Comparison of ENCODE assay signal across 1 cellular context in genomic region chr16:1857433-1858097, GRCh38.
TF ChIP-seq lines count a peak whose summit lies in the region.

No MANE protein-coding gene starts in this region.

TF ChIP-seq in HEK293, 187 proteins besides CTCF, POLR2A, EP300 and RAD21 (continued from another document):
- TF ChIP-seq, protein P1, sequence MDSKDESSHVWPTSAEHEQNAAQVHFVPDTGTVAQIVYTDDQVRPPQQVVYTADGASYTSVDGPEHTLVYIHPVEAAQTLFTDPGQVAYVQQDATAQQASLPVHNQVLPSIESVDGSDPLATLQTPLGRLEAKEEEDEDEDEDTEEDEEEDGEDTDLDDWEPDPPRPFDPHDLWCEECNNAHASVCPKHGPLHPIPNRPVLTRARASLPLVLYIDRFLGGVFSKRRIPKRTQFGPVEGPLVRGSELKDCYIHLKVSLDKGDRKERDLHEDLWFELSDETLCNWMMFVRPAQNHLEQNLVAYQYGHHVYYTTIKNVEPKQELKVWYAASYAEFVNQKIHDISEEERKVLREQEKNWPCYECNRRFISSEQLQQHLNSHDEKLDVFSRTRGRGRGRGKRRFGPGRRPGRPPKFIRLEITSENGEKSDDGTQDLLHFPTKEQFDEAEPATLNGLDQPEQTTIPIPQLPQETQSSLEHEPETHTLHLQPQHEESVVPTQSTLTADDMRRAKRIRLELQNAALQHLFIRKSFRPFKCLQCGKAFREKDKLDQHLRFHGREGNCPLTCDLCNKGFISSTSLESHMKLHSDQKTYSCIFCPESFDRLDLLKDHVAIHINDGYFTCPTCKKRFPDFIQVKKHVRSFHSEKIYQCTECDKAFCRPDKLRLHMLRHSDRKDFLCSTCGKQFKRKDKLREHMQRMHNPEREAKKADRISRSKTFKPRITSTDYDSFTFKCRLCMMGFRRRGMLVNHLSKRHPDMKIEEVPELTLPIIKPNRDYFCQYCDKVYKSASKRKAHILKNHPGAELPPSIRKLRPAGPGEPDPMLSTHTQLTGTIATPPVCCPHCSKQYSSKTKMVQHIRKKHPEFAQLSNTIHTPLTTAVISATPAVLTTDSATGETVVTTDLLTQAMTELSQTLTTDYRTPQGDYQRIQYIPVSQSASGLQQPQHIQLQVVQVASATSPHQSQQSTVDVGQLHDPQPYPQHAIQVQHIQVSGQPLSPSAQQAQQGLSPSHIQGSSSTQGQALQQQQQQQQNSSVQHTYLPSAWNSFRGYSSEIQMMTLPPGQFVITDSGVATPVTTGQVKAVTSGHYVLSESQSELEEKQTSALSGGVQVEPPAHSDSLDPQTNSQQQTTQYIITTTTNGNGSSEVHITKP (tag by site-specific recombination; IDR thresholded peaks at IDR 0.05), result peak; percentile 89
